In genomic region chr18:70643812-70644211, GRCh38 we compare ENCODE assay signal across 11 cellular contexts.
"Had no signal": no experiment of that assay in that cellular context is flagged by ENCODE, and none has a peak within 500 bp of the region (broad histone marks: within the 10 kb centered on the region; RNA-seq: fewer than 3 reads in every experiment).

No MANE protein-coding gene starts in this region.

- H3K36me3 ChIP-seq: HAP-1 had no signal

- FAIRE-seq: H1, H54 had no signal

- H3K4me1 Mint-ChIP-seq: GM23338 had no signal

- H3K4me3 Mint-ChIP-seq: GM23338, H9, HFFc6 had no signal

- H3K4me1 ChIP-seq: HAP-1 had no signal

- H3K27ac ChIP-seq: GM23248 had no signal

- H3K9me3 ChIP-seq: HAP-1 had no signal

- DNase-seq: GM23248, GOT3, H7, H9, HCEC 1CT, HFFc6 had no signal

- H3K4me3 ChIP-seq: GM23248, GM23338, HAP-1 had no signal

- ATAC-seq: GM23338, HCT116 had no signal

- H3K9me3 Mint-ChIP-seq: H9 had no signal

- H2AFZ ChIP-seq: GM23248, GM23338 had no signal

- H3K27ac Mint-ChIP-seq: GM23338, HFFc6 had no signal

- H3K4me2 ChIP-seq: GM23338 had no signal

- H3K9ac ChIP-seq: GM23248 had no signal
